In the genomic region with DNA sequence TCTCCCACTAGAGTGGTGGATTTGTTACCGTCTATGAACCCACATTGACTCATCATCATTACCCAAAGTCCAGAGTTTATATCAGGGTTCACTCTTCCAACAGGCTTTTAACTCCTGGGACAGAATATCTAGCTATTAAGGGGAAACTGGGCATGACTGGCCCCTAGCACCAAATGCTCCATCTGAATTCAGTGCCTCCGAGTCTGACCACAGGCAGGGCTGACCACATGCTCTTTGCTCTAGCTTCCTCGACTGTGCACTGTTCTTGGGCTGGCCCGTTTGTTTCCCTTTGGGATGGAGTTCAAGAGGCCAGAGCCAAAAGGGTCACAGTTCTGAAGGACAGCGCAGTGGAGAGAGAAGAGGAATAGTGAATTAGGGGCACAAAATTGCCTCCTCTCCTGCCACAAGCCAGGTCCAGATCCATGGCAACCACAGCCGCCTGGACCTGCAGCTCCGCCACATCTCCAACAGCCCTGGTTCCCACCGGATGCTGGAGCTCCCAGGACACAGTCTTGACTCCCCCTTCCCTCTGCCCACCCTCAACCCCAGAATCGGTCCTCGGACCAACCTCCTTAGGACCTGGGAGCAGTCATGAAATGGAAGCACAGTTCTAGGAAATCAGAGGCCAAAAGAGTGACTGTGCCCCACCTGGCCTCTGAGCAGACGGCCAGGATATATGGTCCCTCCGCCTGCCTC, we compare ENCODE assay signal across 2 cellular contexts.
A peak's percentile ranks its signal among the peaks of the same experiment; 100 is the strongest.
TF ChIP-seq lines count a peak whose summit lies in the region.

No MANE protein-coding gene starts in this region.

TF ChIP-seq in liver, 16 proteins besides CTCF, POLR2A, EP300 and RAD21:
- TF ChIP-seq RXRA (IDR thresholded peaks at IDR 0.05) = peak; percentile 27 to 32
- no peak for TF ChIP-seq FOXA2 (IDR thresholded peaks at IDR 0.05)
- no peak for TF ChIP-seq FOXA1 (IDR thresholded peaks at IDR 0.05)
- peak; percentile 61 to 64 for TF ChIP-seq HNF4A (conservative IDR thresholded peaks at IDR 0.05)
- no peak for TF ChIP-seq NR2F2 (IDR thresholded peaks at IDR 0.05)
- TF ChIP-seq, protein P1, sequence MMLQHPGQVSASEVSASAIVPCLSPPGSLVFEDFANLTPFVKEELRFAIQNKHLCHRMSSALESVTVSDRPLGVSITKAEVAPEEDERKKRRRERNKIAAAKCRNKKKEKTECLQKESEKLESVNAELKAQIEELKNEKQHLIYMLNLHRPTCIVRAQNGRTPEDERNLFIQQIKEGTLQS (IDR thresholded peaks at IDR 0.05) = no peak
- no peak for TF ChIP-seq YY1 (IDR thresholded peaks at IDR 0.05)
- TF ChIP-seq, protein P2, sequence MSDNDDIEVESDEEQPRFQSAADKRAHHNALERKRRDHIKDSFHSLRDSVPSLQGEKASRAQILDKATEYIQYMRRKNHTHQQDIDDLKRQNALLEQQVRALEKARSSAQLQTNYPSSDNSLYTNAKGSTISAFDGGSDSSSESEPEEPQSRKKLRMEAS (IDR thresholded peaks at IDR 0.05) = no peak
- TF ChIP-seq SP1 (IDR thresholded peaks at IDR 0.05) = no peak
- no peak for TF ChIP-seq JUND (IDR thresholded peaks at IDR 0.05)
- TF ChIP-seq, protein P3, sequence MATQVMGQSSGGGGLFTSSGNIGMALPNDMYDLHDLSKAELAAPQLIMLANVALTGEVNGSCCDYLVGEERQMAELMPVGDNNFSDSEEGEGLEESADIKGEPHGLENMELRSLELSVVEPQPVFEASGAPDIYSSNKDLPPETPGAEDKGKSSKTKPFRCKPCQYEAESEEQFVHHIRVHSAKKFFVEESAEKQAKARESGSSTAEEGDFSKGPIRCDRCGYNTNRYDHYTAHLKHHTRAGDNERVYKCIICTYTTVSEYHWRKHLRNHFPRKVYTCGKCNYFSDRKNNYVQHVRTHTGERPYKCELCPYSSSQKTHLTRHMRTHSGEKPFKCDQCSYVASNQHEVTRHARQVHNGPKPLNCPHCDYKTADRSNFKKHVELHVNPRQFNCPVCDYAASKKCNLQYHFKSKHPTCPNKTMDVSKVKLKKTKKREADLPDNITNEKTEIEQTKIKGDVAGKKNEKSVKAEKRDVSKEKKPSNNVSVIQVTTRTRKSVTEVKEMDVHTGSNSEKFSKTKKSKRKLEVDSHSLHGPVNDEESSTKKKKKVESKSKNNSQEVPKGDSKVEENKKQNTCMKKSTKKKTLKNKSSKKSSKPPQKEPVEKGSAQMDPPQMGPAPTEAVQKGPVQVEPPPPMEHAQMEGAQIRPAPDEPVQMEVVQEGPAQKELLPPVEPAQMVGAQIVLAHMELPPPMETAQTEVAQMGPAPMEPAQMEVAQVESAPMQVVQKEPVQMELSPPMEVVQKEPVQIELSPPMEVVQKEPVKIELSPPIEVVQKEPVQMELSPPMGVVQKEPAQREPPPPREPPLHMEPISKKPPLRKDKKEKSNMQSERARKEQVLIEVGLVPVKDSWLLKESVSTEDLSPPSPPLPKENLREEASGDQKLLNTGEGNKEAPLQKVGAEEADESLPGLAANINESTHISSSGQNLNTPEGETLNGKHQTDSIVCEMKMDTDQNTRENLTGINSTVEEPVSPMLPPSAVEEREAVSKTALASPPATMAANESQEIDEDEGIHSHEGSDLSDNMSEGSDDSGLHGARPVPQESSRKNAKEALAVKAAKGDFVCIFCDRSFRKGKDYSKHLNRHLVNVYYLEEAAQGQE (IDR thresholded peaks at IDR 0.05) = no peak
TF ChIP-seq in liver: peak in this region for 2.

TF ChIP-seq in HepG2, 621 proteins besides CTCF, POLR2A, EP300 and RAD21:
- TF ChIP-seq, protein P4, sequence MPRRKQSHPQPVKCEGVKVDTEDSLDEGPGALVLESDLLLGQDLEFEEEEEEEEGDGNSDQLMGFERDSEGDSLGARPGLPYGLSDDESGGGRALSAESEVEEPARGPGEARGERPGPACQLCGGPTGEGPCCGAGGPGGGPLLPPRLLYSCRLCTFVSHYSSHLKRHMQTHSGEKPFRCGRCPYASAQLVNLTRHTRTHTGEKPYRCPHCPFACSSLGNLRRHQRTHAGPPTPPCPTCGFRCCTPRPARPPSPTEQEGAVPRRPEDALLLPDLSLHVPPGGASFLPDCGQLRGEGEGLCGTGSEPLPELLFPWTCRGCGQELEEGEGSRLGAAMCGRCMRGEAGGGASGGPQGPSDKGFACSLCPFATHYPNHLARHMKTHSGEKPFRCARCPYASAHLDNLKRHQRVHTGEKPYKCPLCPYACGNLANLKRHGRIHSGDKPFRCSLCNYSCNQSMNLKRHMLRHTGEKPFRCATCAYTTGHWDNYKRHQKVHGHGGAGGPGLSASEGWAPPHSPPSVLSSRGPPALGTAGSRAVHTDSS (CRISPR knock-in tag; conservative IDR thresholded peaks at IDR 0.05) = no peak
- no peak for TF ChIP-seq ZNF709 (CRISPR knock-in tag; IDR thresholded peaks at IDR 0.05)
- no peak for TF ChIP-seq EED (CRISPR knock-in tag; IDR thresholded peaks at IDR 0.05)
- no peak for TF ChIP-seq EZH2 (conservative IDR thresholded peaks at IDR 0.05; ENCODE audit: low read depth, low read length)
- no peak for TF ChIP-seq ARNTL (CRISPR knock-in tag; IDR thresholded peaks at IDR 0.05)
- TF ChIP-seq JARID2 (CRISPR knock-in tag; IDR thresholded peaks at IDR 0.05; ENCODE audit: insufficient replicate concordance) = no peak
- TF ChIP-seq ZFY (CRISPR knock-in tag; IDR thresholded peaks at IDR 0.05) = no peak
- TF ChIP-seq, protein P5, sequence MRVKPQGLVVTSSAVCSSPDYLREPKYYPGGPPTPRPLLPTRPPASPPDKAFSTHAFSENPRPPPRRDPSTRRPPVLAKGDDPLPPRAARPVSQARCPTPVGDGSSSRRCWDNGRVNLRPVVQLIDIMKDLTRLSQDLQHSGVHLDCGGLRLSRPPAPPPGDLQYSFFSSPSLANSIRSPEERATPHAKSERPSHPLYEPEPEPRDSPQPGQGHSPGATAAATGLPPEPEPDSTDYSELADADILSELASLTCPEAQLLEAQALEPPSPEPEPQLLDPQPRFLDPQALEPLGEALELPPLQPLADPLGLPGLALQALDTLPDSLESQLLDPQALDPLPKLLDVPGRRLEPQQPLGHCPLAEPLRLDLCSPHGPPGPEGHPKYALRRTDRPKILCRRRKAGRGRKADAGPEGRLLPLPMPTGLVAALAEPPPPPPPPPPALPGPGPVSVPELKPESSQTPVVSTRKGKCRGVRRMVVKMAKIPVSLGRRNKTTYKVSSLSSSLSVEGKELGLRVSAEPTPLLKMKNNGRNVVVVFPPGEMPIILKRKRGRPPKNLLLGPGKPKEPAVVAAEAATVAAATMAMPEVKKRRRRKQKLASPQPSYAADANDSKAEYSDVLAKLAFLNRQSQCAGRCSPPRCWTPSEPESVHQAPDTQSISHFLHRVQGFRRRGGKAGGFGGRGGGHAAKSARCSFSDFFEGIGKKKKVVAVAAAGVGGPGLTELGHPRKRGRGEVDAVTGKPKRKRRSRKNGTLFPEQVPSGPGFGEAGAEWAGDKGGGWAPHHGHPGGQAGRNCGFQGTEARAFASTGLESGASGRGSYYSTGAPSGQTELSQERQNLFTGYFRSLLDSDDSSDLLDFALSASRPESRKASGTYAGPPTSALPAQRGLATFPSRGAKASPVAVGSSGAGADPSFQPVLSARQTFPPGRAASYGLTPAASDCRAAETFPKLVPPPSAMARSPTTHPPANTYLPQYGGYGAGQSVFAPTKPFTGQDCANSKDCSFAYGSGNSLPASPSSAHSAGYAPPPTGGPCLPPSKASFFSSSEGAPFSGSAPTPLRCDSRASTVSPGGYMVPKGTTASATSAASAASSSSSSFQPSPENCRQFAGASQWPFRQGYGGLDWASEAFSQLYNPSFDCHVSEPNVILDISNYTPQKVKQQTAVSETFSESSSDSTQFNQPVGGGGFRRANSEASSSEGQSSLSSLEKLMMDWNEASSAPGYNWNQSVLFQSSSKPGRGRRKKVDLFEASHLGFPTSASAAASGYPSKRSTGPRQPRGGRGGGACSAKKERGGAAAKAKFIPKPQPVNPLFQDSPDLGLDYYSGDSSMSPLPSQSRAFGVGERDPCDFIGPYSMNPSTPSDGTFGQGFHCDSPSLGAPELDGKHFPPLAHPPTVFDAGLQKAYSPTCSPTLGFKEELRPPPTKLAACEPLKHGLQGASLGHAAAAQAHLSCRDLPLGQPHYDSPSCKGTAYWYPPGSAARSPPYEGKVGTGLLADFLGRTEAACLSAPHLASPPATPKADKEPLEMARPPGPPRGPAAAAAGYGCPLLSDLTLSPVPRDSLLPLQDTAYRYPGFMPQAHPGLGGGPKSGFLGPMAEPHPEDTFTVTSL (CRISPR knock-in tag; IDR thresholded peaks at IDR 0.05; ENCODE audit: borderline replicate concordance) = no peak
- TF ChIP-seq MTA3 (CRISPR knock-in tag; IDR thresholded peaks at IDR 0.05) = no peak
- no peak for TF ChIP-seq TBL1XR1 (IDR thresholded peaks at IDR 0.05; ENCODE audit: borderline replicate concordance, low read length, partially characterized antibody)
- TF ChIP-seq CHD4 (IDR thresholded peaks at IDR 0.05; ENCODE audit: borderline replicate concordance, low read length) = no peak
- no peak for TF ChIP-seq GABPB1 (CRISPR knock-in tag; IDR thresholded peaks at IDR 0.05)
- no peak for TF ChIP-seq GTF2F1 (IDR thresholded peaks at IDR 0.05; ENCODE audit: low read length)
- no peak for TF ChIP-seq ZNF556 (CRISPR knock-in tag; IDR thresholded peaks at IDR 0.05; ENCODE audit: borderline replicate concordance)
- no peak for TF ChIP-seq ZNF451 (CRISPR knock-in tag; IDR thresholded peaks at IDR 0.05)
- TF ChIP-seq ZZZ3 (CRISPR knock-in tag; IDR thresholded peaks at IDR 0.05; ENCODE audit: borderline replicate concordance) = no peak
- TF ChIP-seq, protein P6, sequence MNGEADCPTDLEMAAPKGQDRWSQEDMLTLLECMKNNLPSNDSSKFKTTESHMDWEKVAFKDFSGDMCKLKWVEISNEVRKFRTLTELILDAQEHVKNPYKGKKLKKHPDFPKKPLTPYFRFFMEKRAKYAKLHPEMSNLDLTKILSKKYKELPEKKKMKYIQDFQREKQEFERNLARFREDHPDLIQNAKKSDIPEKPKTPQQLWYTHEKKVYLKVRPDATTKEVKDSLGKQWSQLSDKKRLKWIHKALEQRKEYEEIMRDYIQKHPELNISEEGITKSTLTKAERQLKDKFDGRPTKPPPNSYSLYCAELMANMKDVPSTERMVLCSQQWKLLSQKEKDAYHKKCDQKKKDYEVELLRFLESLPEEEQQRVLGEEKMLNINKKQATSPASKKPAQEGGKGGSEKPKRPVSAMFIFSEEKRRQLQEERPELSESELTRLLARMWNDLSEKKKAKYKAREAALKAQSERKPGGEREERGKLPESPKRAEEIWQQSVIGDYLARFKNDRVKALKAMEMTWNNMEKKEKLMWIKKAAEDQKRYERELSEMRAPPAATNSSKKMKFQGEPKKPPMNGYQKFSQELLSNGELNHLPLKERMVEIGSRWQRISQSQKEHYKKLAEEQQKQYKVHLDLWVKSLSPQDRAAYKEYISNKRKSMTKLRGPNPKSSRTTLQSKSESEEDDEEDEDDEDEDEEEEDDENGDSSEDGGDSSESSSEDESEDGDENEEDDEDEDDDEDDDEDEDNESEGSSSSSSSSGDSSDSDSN (CRISPR knock-in tag; IDR thresholded peaks at IDR 0.05) = no peak
- TF ChIP-seq, protein P7, sequence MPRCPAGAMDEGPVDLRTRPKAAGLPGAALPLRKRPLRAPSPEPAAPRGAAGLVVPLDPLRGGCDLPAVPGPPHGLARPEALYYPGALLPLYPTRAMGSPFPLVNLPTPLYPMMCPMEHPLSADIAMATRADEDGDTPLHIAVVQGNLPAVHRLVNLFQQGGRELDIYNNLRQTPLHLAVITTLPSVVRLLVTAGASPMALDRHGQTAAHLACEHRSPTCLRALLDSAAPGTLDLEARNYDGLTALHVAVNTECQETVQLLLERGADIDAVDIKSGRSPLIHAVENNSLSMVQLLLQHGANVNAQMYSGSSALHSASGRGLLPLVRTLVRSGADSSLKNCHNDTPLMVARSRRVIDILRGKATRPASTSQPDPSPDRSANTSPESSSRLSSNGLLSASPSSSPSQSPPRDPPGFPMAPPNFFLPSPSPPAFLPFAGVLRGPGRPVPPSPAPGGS (CRISPR knock-in tag; IDR thresholded peaks at IDR 0.05) = no peak
- no peak for TF ChIP-seq GATA4 (IDR thresholded peaks at IDR 0.05; ENCODE audit: borderline replicate concordance, low read depth)
